ENCODE assay signal across 28 cellular contexts in the genomic region with DNA sequence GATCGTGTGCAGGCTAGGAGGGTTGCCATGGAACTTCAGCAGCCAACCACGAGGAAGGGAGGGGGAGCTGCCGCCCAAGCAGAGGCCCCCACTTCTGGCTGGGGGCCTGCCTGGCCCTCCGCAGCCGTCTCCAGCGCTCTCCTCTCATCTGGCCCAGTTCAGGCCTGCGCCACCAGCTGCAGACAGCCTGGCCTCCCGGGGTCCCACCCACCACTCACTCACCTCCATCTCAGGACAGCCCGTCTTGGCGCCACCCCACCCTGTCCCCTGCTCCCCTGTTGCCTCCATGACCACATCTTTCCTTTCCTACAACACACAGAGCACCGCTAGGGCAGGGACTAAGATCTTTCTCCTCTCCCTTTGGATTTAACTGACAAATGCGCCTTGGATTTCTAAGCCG.
A peak's percentile ranks its signal among the peaks of the same experiment; 100 is the strongest.
DNase-seq lines count a peak whose midpoint lies in the region; TF ChIP-seq lines count a peak whose summit lies in the region.
"Had no signal": no experiment of that assay in that cellular context is flagged by ENCODE, and none has a peak within 500 bp of the region (broad histone marks: within the 10 kb centered on the region; RNA-seq: fewer than 3 reads in every experiment).

No MANE protein-coding gene starts in this region.

- peaks cover 14% of the 10 kb centered on the region for H3K4me1 Mint-ChIP-seq in endodermal cell
- peaks cover 1% of the 10 kb centered on the region for H3K4me1 Mint-ChIP-seq in activated T-helper 2 cell treated with anti-CD3 and anti-CD28 coated beads, Interferon-gamma antibody, Interleukin-2, Interleukin-4, amounts not matched to agents 10 μg/mL and 5 μg/mL and 100 μg/mL, durations not matched to agents 14 hours and 24 hours and 36 hours (ENCODE audit: low read depth)

- H3K36me3 Mint-ChIP-seq in endodermal cell (ENCODE audit: low read depth) = no peaks in the 10 kb centered on the region
- H3K36me3 Mint-ChIP-seq in activated T-helper 2 cell treated with anti-CD3 and anti-CD28 coated beads, Interferon-gamma antibody, Interleukin-2, Interleukin-4, amounts not matched to agents 10 μg/mL and 5 μg/mL and 100 μg/mL, durations not matched to agents 14 hours and 24 hours and 36 hours (ENCODE audit: low read depth) = no peaks in the 10 kb centered on the region
- H3K36me3 Mint-ChIP-seq: activated CD8-positive, alpha-beta memory T cell treated with anti-CD3 and anti-CD28 coated beads, Interleukin-2, amount 10 ng/mL, durations not matched to agents 7 days and 5 days; activated naive CD4-positive, alpha-beta T cell treated with anti-CD3 and anti-CD28 coated beads, Interleukin-2, amount 10 ng/mL, durations not matched to agents 7 days and 5 days; CD8-positive, alpha-beta T cell; natural killer cell; WTC11 had no signal

- H3K9me3 Mint-ChIP-seq in endodermal cell = peaks cover 7% of the 10 kb centered on the region
- H3K9me3 Mint-ChIP-seq in activated T-helper 2 cell treated with anti-CD3 and anti-CD28 coated beads, Interferon-gamma antibody, Interleukin-2, Interleukin-4, amounts not matched to agents 10 μg/mL and 5 μg/mL and 100 μg/mL, durations not matched to agents 14 hours and 24 hours and 36 hours = peaks cover 12% of the 10 kb centered on the region

- no peak overlapping the region for H3K4ac ChIP-seq in neuronal stem cell (ENCODE audit: low read length)

- peak overlapping the region; percentile 57 for H4K8ac ChIP-seq in neuronal stem cell (ENCODE audit: low read depth, low read length)

- no peak for TF ChIP-seq CTCF in endodermal cell (conservative IDR thresholded peaks at IDR 0.05)

- no peak overlapping the region for H3K27ac Mint-ChIP-seq in endodermal cell
- no peak overlapping the region for H3K27ac Mint-ChIP-seq in activated T-helper 2 cell treated with anti-CD3 and anti-CD28 coated beads, Interferon-gamma antibody, Interleukin-2, Interleukin-4, amounts not matched to agents 10 μg/mL and 5 μg/mL and 100 μg/mL, durations not matched to agents 14 hours and 24 hours and 36 hours
- H3K27ac Mint-ChIP-seq: activated CD4-positive, alpha-beta T cell treated with anti-CD3 and anti-CD28 coated beads, Interleukin-2, amount 10 ng/mL, durations not matched to agents 7 days and 5 days; activated CD8-positive, alpha-beta memory T cell treated with anti-CD3 and anti-CD28 coated beads, Interleukin-2, amount 10 ng/mL, durations not matched to agents 7 days and 5 days; activated naive CD4-positive, alpha-beta T cell treated with anti-CD3 and anti-CD28 coated beads, Interleukin-2, amount 10 ng/mL, durations not matched to agents 7 days and 5 days; activated T-cell treated with anti-CD3 and anti-CD28 coated beads, Interleukin-2, amount 50 U/mL, for 72 hours; CD8-positive, alpha-beta T cell; natural killer cell; WTC11 had no signal

- H3K4me3 Mint-ChIP-seq in endodermal cell = no peak overlapping the region
- no peak overlapping the region for H3K4me3 Mint-ChIP-seq in activated T-helper 2 cell treated with anti-CD3 and anti-CD28 coated beads, Interferon-gamma antibody, Interleukin-2, Interleukin-4, amounts not matched to agents 10 μg/mL and 5 μg/mL and 100 μg/mL, durations not matched to agents 14 hours and 24 hours and 36 hours (ENCODE audit: low read depth)
- H3K4me3 Mint-ChIP-seq: activated CD4-positive, alpha-beta T cell treated with anti-CD3 and anti-CD28 coated beads, Interleukin-2, amount 10 ng/mL, durations not matched to agents 7 days and 5 days; activated CD8-positive, alpha-beta memory T cell treated with anti-CD3 and anti-CD28 coated beads, Interleukin-2, amount 10 ng/mL, durations not matched to agents 7 days and 5 days; activated naive CD4-positive, alpha-beta T cell treated with anti-CD3 and anti-CD28 coated beads, Interleukin-2, amount 10 ng/mL, durations not matched to agents 7 days and 5 days; activated T-cell treated with anti-CD3 and anti-CD28 coated beads, Interleukin-2, amount 50 U/mL, for 72 hours; CD8-positive, alpha-beta T cell; natural killer cell; WTC11 had no signal

- no peak overlapping the region for H3K9ac ChIP-seq in endodermal cell (ENCODE audit: extremely low read depth, low read length, poor library complexity, severe bottlenecking)
- H3K9ac ChIP-seq in neuronal stem cell (ENCODE audit: low read depth, low read length, poor library complexity) = no peak overlapping the region

- no peak overlapping the region for H2AFZ ChIP-seq in neuronal stem cell (ENCODE audit: low read length)

- H2BK12ac ChIP-seq in neuronal stem cell (ENCODE audit: low read length) = peak overlapping the region; percentile 91

- H3K14ac ChIP-seq in neuronal stem cell (ENCODE audit: low read length) = no peak overlapping the region

- H4K91ac ChIP-seq in neuronal stem cell (ENCODE audit: low read depth, low read length, poor library complexity) = no peak overlapping the region

- H2BK15ac ChIP-seq in neuronal stem cell (ENCODE audit: low read length) = peak overlapping the region; percentile 32

- peak; percentile 30 for DNase-seq in activated CD8-positive, alpha-beta memory T cell treated with anti-CD3 and anti-CD28 coated beads for 24 hours
- no peak for DNase-seq in activated CD8-positive, alpha-beta memory T cell treated with anti-CD3 and anti-CD28 coated beads, Interleukin-2, amount 50 U/mL, for 48 hours
- DNase-seq in endodermal cell = no peak
- no peak for DNase-seq in neuronal stem cell (ENCODE audit: low spot score)
- no peak for DNase-seq in activated naive CD4-positive, alpha-beta T cell treated with anti-CD3 and anti-CD28 coated beads, Interleukin-2, amount 50 U/mL, for 16 hours
- DNase-seq in activated T-helper 2 cell treated with anti-CD3 and anti-CD28 coated beads, Interferon-gamma antibody, Interleukin-2, Interleukin-4, amounts not matched to agents 10 μg/mL and 5 μg/mL and 100 μg/mL, durations not matched to agents 14 hours and 24 hours and 36 hours (ENCODE audit: low spot score) = no peak
- no peak for DNase-seq in SHP77 treated with DMSO at 0.1 percent for 48 hours (lab: John Stamatoyannopoulos, UW)
- no peak for DNase-seq in NCI-H524 (lab: John Stamatoyannopoulos, UW)
- DNase-seq: activated CD4-positive, alpha-beta T cell treated with anti-CD3 and anti-CD28 coated beads, Interleukin-2, amount 10 ng/mL, durations not matched to agents 7 days and 5 days; activated CD8-positive, alpha-beta memory T cell treated with anti-CD3 and anti-CD28 coated beads, Interleukin-2, amount 10 ng/mL, durations not matched to agents 7 days and 5 days; activated naive CD4-positive, alpha-beta T cell treated with anti-CD3 and anti-CD28 coated beads, Interleukin-2, amount 10 ng/mL, durations not matched to agents 7 days and 5 days; activated T-cell treated with anti-CD3 and anti-CD28 coated beads, Interleukin-2, amount 50 U/mL, for 72 hours; amygdala; CD8-positive, alpha-beta T cell; GOT3; Kasumi-1; natural killer cell; NCI-H1436 treated with DMSO at 0.1 percent for 48 hours; NCI-H774; PC-3; right lobe of liver; Right ventricle myocardium superior; stimulated activated CD4-positive, alpha-beta T cell treated with anti-CD3 and anti-CD28 coated beads, Interleukin-12 subunit alpha, Interleukin-12 subunit beta, amount 100 ng/mL, for 4 hours; stimulated activated CD4-positive, alpha-beta T cell treated with anti-CD3 and anti-CD28 coated beads, Interleukin-4, amount 100 ng/mL, for 1 hour; T-helper 9 cell had no signal

- 83 to 85% methylated on average over 6 to 13 of the region's 13 CpGs for WGBS in endodermal cell (ENCODE audit: insufficient coverage in 1 of 2, insufficient read length in 1 of 2), 2 experiments
- no CpG with 5 or more reads among the region's 13 CpGs for WGBS in neuronal stem cell (ENCODE audit: extremely low coverage in 2 of 2, insufficient read length in 2 of 2, insufficient replicate concordance in 1 of 2), 2 donors

- H3K27me3 Mint-ChIP-seq in endodermal cell (ENCODE audit: insufficient read depth) = peaks cover 2% of the 10 kb centered on the region
- H3K27me3 Mint-ChIP-seq in activated T-helper 2 cell treated with anti-CD3 and anti-CD28 coated beads, Interferon-gamma antibody, Interleukin-2, Interleukin-4, amounts not matched to agents 10 μg/mL and 5 μg/mL and 100 μg/mL, durations not matched to agents 14 hours and 24 hours and 36 hours (ENCODE audit: low read depth) = peaks cover 45% of the 10 kb centered on the region

- no peaks in the 10 kb centered on the region for H3K79me1 ChIP-seq in neuronal stem cell (ENCODE audit: low read depth, low read length)

- no peak overlapping the region for H3K23ac ChIP-seq in neuronal stem cell (ENCODE audit: low read depth, low read length, poor library complexity)

- H3K36me3 ChIP-seq in endodermal cell (ENCODE audit: control insufficient read depth, insufficient read depth, low read length) (no peaks in the 10 kb centered on the region), neuronal stem cell (replicated peaks in 1 of 2; ENCODE audit: control insufficient read depth in 2 of 2, insufficient read depth in 2 of 2, low read length in 2 of 2) (no peaks in the 10 kb centered on the region)
- H3K36me3 ChIP-seq: cardiac muscle cell, right lobe of liver had no signal

- no peak overlapping the region for H3K4me2 ChIP-seq in neuronal stem cell (ENCODE audit: insufficient read depth, low read length, poor library complexity, severe bottlenecking)

- H3K9me3 ChIP-seq in endodermal cell (ENCODE audit: control insufficient read depth, low read length) (no peaks in the 10 kb centered on the region), neuronal stem cell (replicated peaks in 1 of 2; ENCODE audit: control insufficient read depth in 2 of 2, insufficient read depth in 1 of 2, low read depth in 1 of 2, low read length in 2 of 2) (no peaks in the 10 kb centered on the region)
- H3K9me3 ChIP-seq: right lobe of liver had no signal

- H3K4me1 ChIP-seq in endodermal cell (ENCODE audit: control insufficient read depth, insufficient read depth, low read length) = no peaks in the 10 kb centered on the region
- peaks cover 12 to 15% of the 10 kb centered on the region in 2 donors for H3K4me1 ChIP-seq in neuronal stem cell (ENCODE audit: control insufficient read depth in 2 of 2, insufficient read depth in 1 of 2, low read depth in 1 of 2, low read length in 2 of 2)
- H3K4me1 ChIP-seq: right lobe of liver had no signal

- intact Hi-C loops in activated T-helper 2 cell treated with anti-CD3 and anti-CD28 coated beads, Interferon-gamma antibody, Interleukin-2, Interleukin-4, amounts not matched to agents 10 μg/mL and 5 μg/mL and 100 μg/mL, durations not matched to agents 14 hours and 24 hours and 36 hours (cut with micrococcal nuclease) = no loop called here

- H2BK120ac ChIP-seq in neuronal stem cell (ENCODE audit: low read depth, low read length) = no peak overlapping the region

- no peak overlapping the region for H2BK5ac ChIP-seq in neuronal stem cell (ENCODE audit: low read length)

- H2AK5ac ChIP-seq in neuronal stem cell (ENCODE audit: low read depth, low read length) = peak overlapping the region; percentile 48

- H3K18ac ChIP-seq in neuronal stem cell (ENCODE audit: low read length) = peak overlapping the region; percentile 70

- peak overlapping the region; percentile 60 for H3K27ac ChIP-seq in endodermal cell (ENCODE audit: low read depth, low read length)
- no peak overlapping the region for H3K27ac ChIP-seq in neuronal stem cell (replicated peaks; ENCODE audit: low read length)
- H3K27ac ChIP-seq: 22Rv1, cardiac muscle cell, right lobe of liver had no signal

- no peaks in the 10 kb centered on the region for H3K27me3 ChIP-seq in endodermal cell (ENCODE audit: control insufficient read depth, insufficient read depth, low read length, poor library complexity, severe bottlenecking)
- peaks cover 0 to 43% (median 0%) of the 10 kb centered on the region in 3 experiments for H3K27me3 ChIP-seq in neuronal stem cell (ENCODE audit: control insufficient read depth in 3 of 3, insufficient read depth in 3 of 3, low read depth in 1 of 3, low read length in 3 of 3)

- no peak overlapping the region for H3K4me3 ChIP-seq in endodermal cell (ENCODE audit: low read length)
- no peak overlapping the region for H3K4me3 ChIP-seq in neuronal stem cell (ENCODE audit: low read length in 2 of 2)
- H3K4me3 ChIP-seq: cardiac muscle cell, right lobe of liver had no signal
